ENCODE assay signal across 8 cellular contexts in genomic region chr20:57654363-57654997, GRCh38. TPM values are rescaled to one million over a fixed set of nuclear protein-coding genes. Genes with fewer than 3 reads are reported as not detected.
A peak's percentile ranks its signal among the peaks of the same experiment; 100 is the strongest.
DNase-seq lines count a peak whose midpoint lies in the region; ATAC-seq and TF ChIP-seq lines count a peak whose summit lies in the region.

No MANE protein-coding gene starts in this region.

- ATAC-seq in GM19328 (IDR thresholded peaks at IDR 0.05; ENCODE audit: unreplicated experiment), result peak; percentile 60

- H3K4me1 ChIP-seq in iPS DF 6.9 (ENCODE audit: control insufficient read depth, insufficient read depth, low read length), result no peaks in the 10 kb centered on the region

- no peaks in the 10 kb centered on the region for H3K9me3 ChIP-seq in iPS DF 6.9 (ENCODE audit: control insufficient read depth, insufficient read depth, low read length)

- H3K36me3 ChIP-seq in brain microvascular endothelial cell (replicated peaks) (peaks cover 43% of the 10 kb centered on the region), iPS DF 6.9 (ENCODE audit: control insufficient read depth, insufficient read depth, low read length) (peaks cover 27% of the 10 kb centered on the region)

- no CpG with 5 or more reads among the region's 12 CpGs for WGBS in iPS DF 6.9 (ENCODE audit: insufficient coverage, insufficient read length)

- in situ Hi-C loops in brain microvascular endothelial cell (cut with HindIII; ENCODE audit: low pct_ligation_motif_present, low sequenced_read_pairs), result no loop called here

- DNase-seq in CD1c-positive myeloid dendritic cell (ENCODE audit: extremely low spot score) (peak; percentile 55), LHCN-M2 (ENCODE audit: low read depth) (peak; percentile 34), T1000 (lab: John Stamatoyannopoulos, UW) (peak; percentile 11), brain microvascular endothelial cell (peak; percentile 32), iPS DF 6.9 (ENCODE audit: low read depth, low spot score) (peak; percentile 73), smooth muscle cell of the brain vasculature (ENCODE audit: low read depth, low spot score) (peak; percentile 28), cerebellar nuclear complex (lab: John Stamatoyannopoulos, UW) (no peak)

- H3K4me3 ChIP-seq in brain microvascular endothelial cell (ENCODE audit: low read depth, low read length) (no peak overlapping the region), iPS DF 6.9 (ENCODE audit: low read length) (no peak overlapping the region)

- TF ChIP-seq CTCF in brain microvascular endothelial cell (IDR thresholded peaks at IDR 0.05; ENCODE audit: low read depth, low read length, missing control alignments), result peak; percentile 90

- no peak overlapping the region for H3K27ac ChIP-seq in brain microvascular endothelial cell
- no peak overlapping the region for H3K27ac ChIP-seq in iPS DF 6.9 (ENCODE audit: low read length)

- H3K27me3 ChIP-seq in brain microvascular endothelial cell (replicated peaks), result no peaks in the 10 kb centered on the region
- no peaks in the 10 kb centered on the region for H3K27me3 ChIP-seq in iPS DF 6.9 (ENCODE audit: control insufficient read depth, insufficient read depth, low read length)

RNA-seq across cellular contexts. Expression of gene ZBP1, which starts 34.3 kb away (rescaled TPM):
- total RNA-seq in LHCN-M2 (2014; rRNA removed), result not detected in 2 replicates
- not detected for polyA plus RNA-seq in LHCN-M2 (2012)

RNA-seq across cellular contexts. Expression of gene PMEPA1, which starts 55.3 kb away (rescaled TPM):
- total RNA-seq in LHCN-M2 (2014; rRNA removed), result 2.4 and 2.8 TPM in 2 replicates
- 13.0 TPM for polyA plus RNA-seq in LHCN-M2 (2012)

Comparison
In these comparisons a context has a peak if more than half of its experiments do, and no peak if none do; other contexts are left out.
1. DNase-seq: peak in CD1c-positive myeloid dendritic cell (single experiment), LHCN-M2 (single experiment), T1000 (single experiment), brain microvascular endothelial cell (single experiment), iPS DF 6.9 (single experiment) and smooth muscle cell of the brain vasculature (single experiment); none in cerebellar nuclear complex (0 of 2).